Comparison of ENCODE assay signal across 8 cellular contexts in the genomic region with DNA sequence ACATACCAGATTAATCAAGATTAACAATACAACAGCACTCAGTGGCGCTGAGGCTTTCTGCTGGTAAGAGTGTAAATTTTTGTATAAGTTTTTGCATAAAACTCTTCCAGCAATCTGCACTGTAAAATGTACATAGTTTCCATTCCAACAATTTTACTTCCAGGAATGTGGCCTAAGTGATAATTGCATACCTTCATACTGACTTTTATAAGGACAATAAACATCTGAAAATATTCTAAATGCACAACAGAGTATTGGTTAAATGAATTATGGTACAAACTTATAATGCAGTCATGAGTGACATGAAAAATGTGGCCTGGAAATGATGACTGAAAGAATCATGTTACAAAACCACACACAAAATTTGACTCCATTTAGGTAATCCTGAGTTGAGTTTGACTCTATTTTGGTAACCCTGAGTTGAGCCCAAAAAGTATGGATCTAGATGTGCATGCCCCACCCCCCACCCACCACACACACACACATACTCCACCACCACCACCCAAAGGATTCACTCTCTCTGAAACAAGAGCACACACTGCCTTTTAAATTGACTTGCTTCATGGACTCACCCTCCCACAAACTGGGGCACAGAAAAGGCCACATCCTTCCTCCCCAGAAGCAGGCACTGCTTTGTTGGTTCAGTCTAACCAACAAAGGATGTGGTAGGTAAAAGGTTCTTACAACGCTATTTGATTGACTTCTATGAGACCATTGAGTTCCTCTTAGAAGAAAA.
DNase-seq lines count a peak whose midpoint lies in the region; ATAC-seq and TF ChIP-seq lines count a peak whose summit lies in the region.

No MANE protein-coding gene starts in this region.

- H3K36me3 ChIP-seq in BLaER1 (peaks cover 32% of the 10 kb centered on the region), adrenal gland (replicated peaks in 1 of 2) (no peaks in the 10 kb centered on the region)

- H3K4me1 ChIP-seq in BLaER1 (peaks cover 54% of the 10 kb centered on the region), adrenal gland (replicated peaks in 1 of 2) (no peaks in the 10 kb centered on the region)

- H3K9me3 ChIP-seq in BLaER1: peaks cover 3% of the 10 kb centered on the region; the same call in 1 of the 2 replicates
- H3K9me3 ChIP-seq in adrenal gland (replicated peaks in 1 of 3): no peaks in the 10 kb centered on the region

- WGBS in adrenal gland, 4 donors: 80 to 87% (median 85%) methylated on average over 2 of the region's 2 CpGs

- H3K4me2 ChIP-seq in BLaER1: peak overlapping the region; percentile 73

- intact Hi-C loops in left colon (cut with DNase I, micrococcal nuclease): no loop called here
- intact Hi-C loops in adrenal gland (cut with DNase I): no loop called here

- H3K4me3 ChIP-seq in BLaER1: no peak overlapping the region
- no peak overlapping the region for H3K4me3 ChIP-seq in adrenal gland

- DNase-seq in LHCN-M2 (ENCODE audit: low read depth) (peak; percentile 92), left colon (no peak), retina (no peak), adrenal gland (no peak), NCI-H2227 (lab: John Stamatoyannopoulos, UW; ENCODE audit: unreplicated experiment) (no peak)
- peak; percentile 73 for DNase-seq in activated CD8-positive, alpha-beta memory T cell treated with anti-CD3 and anti-CD28 coated beads, Interleukin-2, amount 50 U/mL, for 48 hours

- H3K27ac ChIP-seq in BLaER1 (no peak overlapping the region), adrenal gland (no peak overlapping the region)

- no peak overlapping the region for H3K9ac ChIP-seq in BLaER1

- no peak for TF ChIP-seq CTCF in adrenal gland (IDR thresholded peaks at IDR 0.05)

- no peak for TF ChIP-seq POLR2A in adrenal gland (IDR thresholded peaks at IDR 0.05)

- H4K20me1 ChIP-seq in BLaER1: no peaks in the 10 kb centered on the region

- ATAC-seq in GM21360 (IDR thresholded peaks at IDR 0.05; ENCODE audit: unreplicated experiment) (peak; percentile 41), left colon (peak; percentile 34)

- H3K27me3 ChIP-seq in BLaER1 (no peaks in the 10 kb centered on the region), adrenal gland (no peaks in the 10 kb centered on the region)

Comparison
In these comparisons a context has a peak if more than half of its experiments do, and no peak if none do; other contexts are left out.
1. DNase-seq: peak in LHCN-M2 (single experiment) and activated CD8-positive, alpha-beta memory T cell treated with anti-CD3 and anti-CD28 coated beads, Interleukin-2, amount 50 U/mL, for 48 hours (single experiment); none in left colon (0 of 2), retina (single experiment), adrenal gland (0 of 7) and NCI-H2227 (single experiment).